Comparison of ENCODE assay signal across 8 cellular contexts in the genomic region with DNA sequence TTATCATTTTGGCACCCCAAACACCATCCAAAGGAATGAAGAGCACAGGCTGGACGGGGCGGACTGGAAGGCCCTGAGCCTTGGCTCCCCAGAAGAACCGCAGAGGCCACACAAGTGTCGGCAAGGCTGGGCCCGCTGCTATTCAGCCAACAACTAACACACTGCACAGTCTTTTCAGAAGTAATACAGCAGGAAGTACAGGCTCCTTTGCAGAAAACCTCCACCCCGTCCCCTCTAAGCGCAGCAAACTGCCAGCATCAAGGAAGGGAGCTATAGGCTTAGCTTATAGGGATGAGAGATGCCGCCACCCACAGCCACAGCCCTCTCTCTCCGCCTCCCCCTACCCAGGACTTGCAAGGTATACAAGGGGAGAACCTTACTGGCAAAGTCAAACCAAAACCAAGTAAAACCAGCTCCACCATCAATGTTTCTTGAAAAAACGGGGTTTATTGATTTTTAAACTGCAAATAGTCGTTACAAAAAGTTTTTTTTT. TPM values are rescaled to one million over a fixed set of nuclear protein-coding genes. Genes with fewer than 3 reads are reported as not detected.
A peak's percentile ranks its signal among the peaks of the same experiment; 100 is the strongest.
DNase-seq lines count a peak whose midpoint lies in the region; ATAC-seq, FAIRE-seq and TF ChIP-seq lines count a peak whose summit lies in the region.

No MANE protein-coding gene starts in this region.

- no peak for FAIRE-seq in GM12891 (lab: Jason Lieb, UNC)

- H3K36me3 Mint-ChIP-seq in activated CD4-positive, alpha-beta T cell treated with anti-CD3 and anti-CD28 coated beads, Interleukin-2, amount 10 ng/mL, durations not matched to agents 7 days and 5 days (ENCODE audit: low read depth), result peaks cover 68% of the 10 kb centered on the region

- H3K27me3 ChIP-seq in esophagus squamous epithelium, result no peaks in the 10 kb centered on the region

- no peaks in the 10 kb centered on the region for H3K27me3 Mint-ChIP-seq in activated CD4-positive, alpha-beta T cell treated with anti-CD3 and anti-CD28 coated beads, Interleukin-2, amount 10 ng/mL, durations not matched to agents 7 days and 5 days

- TF ChIP-seq CTCF in esophagus squamous epithelium (IDR thresholded peaks at IDR 0.05), result no peak

- H3K4me3 Mint-ChIP-seq in activated CD4-positive, alpha-beta T cell treated with anti-CD3 and anti-CD28 coated beads, Interleukin-2, amount 10 ng/mL, durations not matched to agents 7 days and 5 days, result peak overlapping the region; percentile 65

- peak overlapping the region; percentile 91 to 100 (median 99) for H3K27ac ChIP-seq in esophagus squamous epithelium

- no peaks in the 10 kb centered on the region for H3K9me3 ChIP-seq in esophagus squamous epithelium

- H3K27ac Mint-ChIP-seq in activated CD4-positive, alpha-beta T cell treated with anti-CD3 and anti-CD28 coated beads, Interleukin-2, amount 10 ng/mL, durations not matched to agents 7 days and 5 days, result peak overlapping the region; percentile 94

- H3K36me3 ChIP-seq in esophagus squamous epithelium, result peaks cover 11 to 51% (median 15%) of the 10 kb centered on the region in 3 donors

- 9 to 31% methylated on average over 2 to 7 of the region's 11 CpGs for WGBS in esophagus squamous epithelium, 2 donors

- intact Hi-C loops in esophagus squamous epithelium (cut with DNase I), result loop anchor here (5.0 to 10.0 kb wide), 2 partner anchors 110 to 242 kb away; no protein-coding TSS in a partner anchor

- H3K4me1 ChIP-seq in esophagus squamous epithelium, result peaks cover 22 to 74% (median 37%) of the 10 kb centered on the region in 3 donors

- H3K4me3 ChIP-seq in esophagus squamous epithelium, result peak overlapping the region in 3 of 4 donors; percentile 5 to 86 (median 69)

- CTCF ChIA-PET in activated CD4-positive, alpha-beta T cell treated with anti-CD3 and anti-CD28 coated beads, Interleukin-2, amount 10 ng/mL, durations not matched to agents 7 days and 5 days (lab: Charles Lee), result interaction anchor here (0.6 to 3.3 kb wide), 5 partner anchors 14 to 70 kb away, joined by 3 to 28 read pairs (median 3); no protein-coding TSS in a partner anchor

- no peak for ATAC-seq in GM21447 (IDR thresholded peaks at IDR 0.05; ENCODE audit: unreplicated experiment)

- TF ChIP-seq POLR2A in GM12891 (IDR thresholded peaks at IDR 0.05; ENCODE audit: low read depth, low read length), result no peak; the same call in 1 of the 2 replicates
- TF ChIP-seq POLR2A in esophagus squamous epithelium (IDR thresholded peaks at IDR 0.05), result peak in 2 of 4 donors; percentile 11 to 37

- no peaks in the 10 kb centered on the region for H3K9me3 Mint-ChIP-seq in activated CD4-positive, alpha-beta T cell treated with anti-CD3 and anti-CD28 coated beads, Interleukin-2, amount 10 ng/mL, durations not matched to agents 7 days and 5 days

- peaks cover 67% of the 10 kb centered on the region for H3K4me1 Mint-ChIP-seq in activated CD4-positive, alpha-beta T cell treated with anti-CD3 and anti-CD28 coated beads, Interleukin-2, amount 10 ng/mL, durations not matched to agents 7 days and 5 days

- no peak for DNase-seq in GM12891 (ENCODE audit: insufficient read length, low spot score)
- DNase-seq in activated CD4-positive, alpha-beta T cell treated with anti-CD3 and anti-CD28 coated beads, Interleukin-2, amount 10 ng/mL, durations not matched to agents 7 days and 5 days, result peak; percentile 59
- no peak for DNase-seq in esophagus squamous epithelium (lab: John Stamatoyannopoulos, UW)
- peak; percentile 57 for DNase-seq in pons (ENCODE audit: low spot score)
- no peak for DNase-seq in ureter (ENCODE audit: low spot score)
- no peak for DNase-seq in SK-N-DZ (ENCODE audit: low spot score)
- no peak for DNase-seq in cerebellum (ENCODE audit: low spot score)

- POLR2A ChIA-PET in activated CD4-positive, alpha-beta T cell treated with anti-CD3 and anti-CD28 coated beads, Interleukin-2, amount 10 ng/mL, durations not matched to agents 7 days and 5 days (lab: Charles Lee), result interaction anchor here (0.7 kb wide), 1 partner anchor 151 kb away, joined by 4 read pairs; no protein-coding TSS in a partner anchor

TF ChIP-seq in GM12891, 5 proteins besides CTCF, POLR2A, EP300 and RAD21:
- peak; percentile 5 for TF ChIP-seq POLR2AphosphoS5 (IDR thresholded peaks at IDR 0.05; ENCODE audit: low read depth, low read length)
- TF ChIP-seq SPI1 (IDR thresholded peaks at IDR 0.05; ENCODE audit: low read depth, low read length), result no peak
- TF ChIP-seq POU2F2 (IDR thresholded peaks at IDR 0.05; ENCODE audit: low read depth, low read length), result 0 out of 2 replicates have a peak, but pooled peaks have one; percentile 6

RNA-seq across cellular contexts. Expression of a gene that starts 5.6 kb away (rescaled TPM):
- polyA plus RNA-seq in GM12891 (2012; ENCODE audit: low read depth, missing spikeins), result 48.8 TPM
- total RNA-seq in activated CD4-positive, alpha-beta T cell treated with anti-CD3 and anti-CD28 coated beads, Interleukin-2, amount 10 ng/mL, durations not matched to agents 7 days and 5 days, result 10 to 100 TPM; 81.7 to 82.2 TPM
- total RNA-seq in esophagus squamous epithelium (100 to 1,000 TPM in 3 of 4 donors, 10 to 100 TPM in 1; 75.4 to 364 (median 152) TPM), ureter (393 TPM), cerebellum (26.4 TPM)
- 1.4 and 3.7 TPM in 2 replicates for polyA plus RNA-seq in SK-N-DZ (2014; cell fraction: cytosol; rRNA removed)
- polyA plus RNA-seq in SK-N-DZ (2014; cell fraction: nucleus; rRNA removed), result 0.45 and 0.78 TPM in 2 replicates

Comparison
In these comparisons a context has a peak if more than half of its experiments do, and no peak if none do; other contexts are left out.
1. DNase-seq: peak in activated CD4-positive, alpha-beta T cell treated with anti-CD3 and anti-CD28 coated beads, Interleukin-2, amount 10 ng/mL, durations not matched to agents 7 days and 5 days (single experiment) and pons (single experiment); none in GM12891 (single experiment), esophagus squamous epithelium (single experiment), ureter (single experiment), SK-N-DZ (single experiment) and cerebellum (single experiment).